ENCODE assay signal across 11 cellular contexts in genomic region chr15:31357148-31357547, GRCh38. TPM values are rescaled to one million over a fixed set of nuclear protein-coding genes. Genes with fewer than 3 reads are reported as not detected.
DNase-seq lines count a peak whose midpoint lies in the region; ATAC-seq and TF ChIP-seq lines count a peak whose summit lies in the region.
"Had no signal": no experiment of that assay in that cellular context is flagged by ENCODE, and none has a peak within 500 bp of the region (broad histone marks: within the 10 kb centered on the region; RNA-seq: fewer than 3 reads in every experiment).

No MANE protein-coding gene starts in this region.

- no peaks in the 10 kb centered on the region for H3K27me3 Mint-ChIP-seq in activated naive CD4-positive, alpha-beta T cell treated with anti-CD3 and anti-CD28 coated beads, Interleukin-2, amount 10 ng/mL, durations not matched to agents 7 days and 5 days
- H3K27me3 Mint-ChIP-seq in T-helper 17 cell (no peaks in the 10 kb centered on the region), glutamatergic neuron (ENCODE audit: unreplicated experiment) (peaks cover 17% of the 10 kb centered on the region)

- no peak overlapping the region for H3K4me3 ChIP-seq in thyroid gland (replicated peaks in 1 of 3)
- H3K4me3 ChIP-seq: cardiac muscle cell had no signal

- peak overlapping the region; percentile 96 to 100 (median 100) for H3K27ac ChIP-seq in thyroid gland

- H3K4me1 Mint-ChIP-seq in activated naive CD4-positive, alpha-beta T cell treated with anti-CD3 and anti-CD28 coated beads, Interleukin-2, amount 10 ng/mL, durations not matched to agents 7 days and 5 days: peaks cover 100% of the 10 kb centered on the region
- peaks cover 77% of the 10 kb centered on the region for H3K4me1 Mint-ChIP-seq in T-helper 17 cell
- peaks cover 76% of the 10 kb centered on the region for H3K4me1 Mint-ChIP-seq in glutamatergic neuron (ENCODE audit: low read depth, unreplicated experiment)

- peaks cover 53% of the 10 kb centered on the region for H3K36me3 Mint-ChIP-seq in activated naive CD4-positive, alpha-beta T cell treated with anti-CD3 and anti-CD28 coated beads, Interleukin-2, amount 10 ng/mL, durations not matched to agents 7 days and 5 days
- H3K36me3 Mint-ChIP-seq in T-helper 17 cell (ENCODE audit: low read depth): peaks cover 6% of the 10 kb centered on the region
- peaks cover 6% of the 10 kb centered on the region for H3K36me3 Mint-ChIP-seq in glutamatergic neuron (ENCODE audit: unreplicated experiment)

- CTCF ChIA-PET in activated naive CD4-positive, alpha-beta T cell treated with anti-CD3 and anti-CD28 coated beads, Interleukin-2, amount 10 ng/mL, durations not matched to agents 7 days and 5 days (lab: Charles Lee): interaction anchor here (0.8 to 14.1 kb wide), 7 partner anchors 8 to 157 kb away, joined by 3 to 160 read pairs (median 4); no protein-coding TSS in a partner anchor

- H3K9me3 Mint-ChIP-seq in activated naive CD4-positive, alpha-beta T cell treated with anti-CD3 and anti-CD28 coated beads, Interleukin-2, amount 10 ng/mL, durations not matched to agents 7 days and 5 days: no peaks in the 10 kb centered on the region
- H3K9me3 Mint-ChIP-seq in glutamatergic neuron (ENCODE audit: unreplicated experiment): peaks cover 26% of the 10 kb centered on the region

- H3K36me3 ChIP-seq in thyroid gland: no peaks in the 10 kb centered on the region
- H3K36me3 ChIP-seq: cardiac muscle cell had no signal

- peaks cover 100% of the 10 kb centered on the region in 2 donors for H3K4me1 ChIP-seq in thyroid gland

- H3K4me3 Mint-ChIP-seq in activated naive CD4-positive, alpha-beta T cell treated with anti-CD3 and anti-CD28 coated beads, Interleukin-2, amount 10 ng/mL, durations not matched to agents 7 days and 5 days: peak overlapping the region; percentile 76
- peak overlapping the region; percentile 95 for H3K4me3 Mint-ChIP-seq in T-helper 17 cell
- H3K4me3 Mint-ChIP-seq in glutamatergic neuron (ENCODE audit: unreplicated experiment): peak overlapping the region; percentile 48

- H3K9me3 ChIP-seq in T-helper 17 cell (ENCODE audit: control insufficient read depth, low read length, poor library complexity, severe bottlenecking) (no peaks in the 10 kb centered on the region), thyroid gland (no peaks in the 10 kb centered on the region)

- ATAC-seq in T-helper 17 cell (no peak), HG03571 (IDR thresholded peaks at IDR 0.05; ENCODE audit: unreplicated experiment) (no peak)

- no peaks in the 10 kb centered on the region for H3K27me3 ChIP-seq in thyroid gland
- H3K27me3 ChIP-seq: cardiac muscle cell had no signal

- 64 to 76% methylated on average over 12 to 13 of the region's 13 CpGs for WGBS in thyroid gland, 2 donors

- intact Hi-C loops in thyroid gland (cut with DNase I): no loop called here

- H3K27ac Mint-ChIP-seq in activated naive CD4-positive, alpha-beta T cell treated with anti-CD3 and anti-CD28 coated beads, Interleukin-2, amount 10 ng/mL, durations not matched to agents 7 days and 5 days: peak overlapping the region; percentile 97
- H3K27ac Mint-ChIP-seq in T-helper 17 cell (peak overlapping the region; percentile 99), glutamatergic neuron (ENCODE audit: unreplicated experiment) (no peak overlapping the region)

- no peak for TF ChIP-seq POLR2A in thyroid gland (IDR thresholded peaks at IDR 0.05)

- TF ChIP-seq CTCF in glutamatergic neuron (IDR thresholded peaks at IDR 0.05; ENCODE audit: partially characterized antibody, unreplicated experiment) (no peak), thyroid gland (IDR thresholded peaks at IDR 0.05) (no peak), GM10266 (IDR thresholded peaks at IDR 0.05; ENCODE audit: control insufficient read depth, insufficient read depth, low read depth, missing control alignments) (no peak)

- DNase-seq in activated naive CD4-positive, alpha-beta T cell treated with anti-CD3 and anti-CD28 coated beads, Interleukin-2, amount 10 ng/mL, durations not matched to agents 7 days and 5 days: peak; percentile 66
- DNase-seq in activated naive CD4-positive, alpha-beta T cell (lab: John Stamatoyannopoulos, UW): no peak
- DNase-seq in T-helper 17 cell (no peak), glutamatergic neuron (no peak), thyroid gland (no peak), LoVo (ENCODE audit: low spot score) (no peak), GM10266 (ENCODE audit: extremely low spot score) (no peak)
- DNase-seq: head of caudate nucleus, NCI-H1105 treated with DMSO at 0.1 percent for 48 hours had no signal

RNA-seq across cellular contexts. Expression of gene KLF13, which starts 30.5 kb away (rescaled TPM):
- total RNA-seq in T-helper 17 cell: 100 to 1,000 TPM; 184 to 226 TPM
- total RNA-seq in glutamatergic neuron (ENCODE audit: unreplicated experiment): 141 TPM
- 100 to 1,000 TPM in 2 of 4 donors, 10 to 100 TPM in 2; 84.0 to 117 (median 97.6) TPM for total RNA-seq in thyroid gland
